In the genomic region with DNA sequence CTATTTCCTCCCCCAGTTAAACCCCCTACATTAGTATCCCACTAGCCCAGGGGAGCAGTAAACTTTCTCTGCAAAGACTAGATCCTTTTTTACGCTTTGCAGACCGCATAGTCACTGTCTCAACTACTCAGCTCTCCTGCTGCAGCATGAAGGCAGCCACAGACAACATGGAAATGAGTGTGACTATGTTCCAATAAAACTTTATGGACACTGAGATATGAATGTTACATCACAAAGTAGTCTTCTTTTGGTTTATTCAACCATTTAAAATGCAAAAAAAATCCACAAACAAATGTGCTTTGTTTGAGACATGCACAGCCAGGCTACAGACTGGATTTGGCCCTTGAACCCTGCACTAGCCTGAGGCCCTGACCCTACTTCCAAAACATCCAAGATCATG, we compare ENCODE assay signal across 15 cellular contexts. TPM values are rescaled to one million over a fixed set of nuclear protein-coding genes. Genes with fewer than 3 reads are reported as not detected.
DNase-seq lines count a peak whose midpoint lies in the region; ATAC-seq and TF ChIP-seq lines count a peak whose summit lies in the region.
"Had no signal": no experiment of that assay in that cellular context is flagged by ENCODE, and none has a peak within 500 bp of the region (broad histone marks: within the 10 kb centered on the region; RNA-seq: fewer than 3 reads in every experiment).

No MANE protein-coding gene starts in this region.

- no peak overlapping the region for H3K27ac ChIP-seq in CD4-positive, alpha-beta T cell (ENCODE audit: low read depth, low read length)
- H3K27ac ChIP-seq in neural progenitor cell (no peak overlapping the region), mesendoderm (ENCODE audit: low read depth, low read length) (no peak overlapping the region)

- intact Hi-C loops in CD4-positive, alpha-beta T cell (cut with DNase I, micrococcal nuclease) = loop anchor here (5.0 to 10.0 kb wide), 5 partner anchors 256 to 1516 kb away; a partner anchor contains a TSS
- intact Hi-C loops in dendritic cell treated with granulocyte-macrophage colony-stimulating factor and Interleukin-4, amounts not matched to agents 40 ng/mL and 50 ng/mL, for 4 days (cut with micrococcal nuclease) = loop anchor here (10.0 kb wide), 1 partner anchor 366 kb away; a partner anchor contains a TSS

- H3K4me3 Mint-ChIP-seq in CD4-positive, alpha-beta T cell = peak overlapping the region; percentile 99
- H3K4me3 Mint-ChIP-seq in dendritic cell treated with granulocyte-macrophage colony-stimulating factor and Interleukin-4, amounts not matched to agents 40 ng/mL and 50 ng/mL, for 4 days = peak overlapping the region; percentile 94
- peak overlapping the region; percentile 64 for H3K4me3 Mint-ChIP-seq in neural progenitor cell

- ATAC-seq in CD4-positive, alpha-beta T cell (ENCODE audit: poor library complexity) = no peak
- no peak for ATAC-seq in GM18873 (IDR thresholded peaks at IDR 0.05; ENCODE audit: low FRiP score, unreplicated experiment)
- no peak for ATAC-seq in HG02870 (IDR thresholded peaks at IDR 0.05; ENCODE audit: unreplicated experiment)

- no peak overlapping the region for H4K5ac ChIP-seq in mesendoderm (ENCODE audit: low read length)

- no peak overlapping the region for H2AFZ ChIP-seq in neural progenitor cell (replicated peaks)

- H2BK120ac ChIP-seq in mesendoderm (ENCODE audit: low read depth, low read length) = no peak overlapping the region

- CTCF ChIA-PET in CD4-positive, alpha-beta T cell (lab: Charles Lee) = interaction anchor here (1.1 kb wide), 1 partner anchor 99 kb away, joined by 3 read pairs; no protein-coding TSS in a partner anchor

- H3K27me3 ChIP-seq in CD4-positive, alpha-beta T cell (ENCODE audit: control insufficient read depth, insufficient read depth, low read length) = no peaks in the 10 kb centered on the region
- H3K27me3 ChIP-seq in neural progenitor cell = no peaks in the 10 kb centered on the region
- H3K27me3 ChIP-seq in mesendoderm (ENCODE audit: insufficient read depth, low read length, poor library complexity) = no peaks in the 10 kb centered on the region

- H2BK15ac ChIP-seq in mesendoderm (replicated peaks; ENCODE audit: low read depth) = no peak overlapping the region

- H3K4me1 Mint-ChIP-seq in CD4-positive, alpha-beta T cell (ENCODE audit: low read depth) = peaks cover 60% of the 10 kb centered on the region
- peaks cover 61% of the 10 kb centered on the region for H3K4me1 Mint-ChIP-seq in dendritic cell treated with granulocyte-macrophage colony-stimulating factor and Interleukin-4, amounts not matched to agents 40 ng/mL and 50 ng/mL, for 4 days (ENCODE audit: low read depth)
- peaks cover 39% of the 10 kb centered on the region for H3K4me1 Mint-ChIP-seq in neural progenitor cell

- H3K4me3 ChIP-seq in NB4 (ENCODE audit: low read depth, low read length) (peak overlapping the region; percentile 91), neural progenitor cell (no peak overlapping the region), mesendoderm (ENCODE audit: low read length) (no peak overlapping the region)

- POLR2A ChIA-PET in CD4-positive, alpha-beta T cell (lab: Charles Lee) = no interaction called here

- no peak overlapping the region for H2AK5ac ChIP-seq in mesendoderm (ENCODE audit: low read length)

- H3K56ac ChIP-seq in mesendoderm (ENCODE audit: low read length) = no peak overlapping the region

- no peak overlapping the region for H3K18ac ChIP-seq in mesendoderm (ENCODE audit: low read length)

- no peaks in the 10 kb centered on the region for H3K27me3 Mint-ChIP-seq in CD4-positive, alpha-beta T cell
- H3K27me3 Mint-ChIP-seq in dendritic cell treated with granulocyte-macrophage colony-stimulating factor and Interleukin-4, amounts not matched to agents 40 ng/mL and 50 ng/mL, for 4 days = no peaks in the 10 kb centered on the region
- peaks cover 9% of the 10 kb centered on the region for H3K27me3 Mint-ChIP-seq in neural progenitor cell (ENCODE audit: insufficient read depth, low read depth)

- no peak overlapping the region for H3K4ac ChIP-seq in mesendoderm (ENCODE audit: low read depth, low read length)

- no peaks in the 10 kb centered on the region for H3K9me3 Mint-ChIP-seq in CD4-positive, alpha-beta T cell
- H3K9me3 Mint-ChIP-seq in dendritic cell treated with granulocyte-macrophage colony-stimulating factor and Interleukin-4, amounts not matched to agents 40 ng/mL and 50 ng/mL, for 4 days = no peaks in the 10 kb centered on the region
- no peaks in the 10 kb centered on the region for H3K9me3 Mint-ChIP-seq in neural progenitor cell

- H3K79me2 ChIP-seq in neural progenitor cell (ENCODE audit: low read depth) = peaks cover 42% of the 10 kb centered on the region
- peaks cover 23% of the 10 kb centered on the region for H3K79me2 ChIP-seq in mesendoderm (ENCODE audit: control insufficient read depth, insufficient read depth, low read length)

- peaks cover 24% of the 10 kb centered on the region for H3K79me1 ChIP-seq in mesendoderm (ENCODE audit: low read length)

- peak overlapping the region; percentile 98 for H3K27ac Mint-ChIP-seq in CD4-positive, alpha-beta T cell
- peak overlapping the region; percentile 100 for H3K27ac Mint-ChIP-seq in dendritic cell treated with granulocyte-macrophage colony-stimulating factor and Interleukin-4, amounts not matched to agents 40 ng/mL and 50 ng/mL, for 4 days
- no peak overlapping the region for H3K27ac Mint-ChIP-seq in neural progenitor cell

- H4K8ac ChIP-seq in mesendoderm (ENCODE audit: low read depth, low read length) = no peak overlapping the region

- DNase-seq in CD4-positive, alpha-beta T cell = no peak
- peak; percentile 68 for DNase-seq in NB4 (ENCODE audit: low read depth)
- DNase-seq in neural progenitor cell (ENCODE audit: low spot score) = no peak
- DNase-seq in NOMO-1 treated with dmso at 0.1 percent for 144 hours (lab: John Stamatoyannopoulos, UW; ENCODE audit: unreplicated experiment) = no peak
- no peak for DNase-seq in mesendoderm
- DNase-seq: activated effector memory CD4-positive, alpha-beta T cell treated with Interleukin-2 at 50 U/mL for 16 hours; cortex of kidney; hippocampal formation; NCI-H526; SW 1271 had no signal

- no peak overlapping the region for H2BK5ac ChIP-seq in mesendoderm (ENCODE audit: low read length)

- H3K9ac ChIP-seq in neural progenitor cell (no peak overlapping the region), mesendoderm (ENCODE audit: low read length) (no peak overlapping the region)

- H3K36me3 ChIP-seq in neural progenitor cell = no peaks in the 10 kb centered on the region
- H3K36me3 ChIP-seq in mesendoderm (ENCODE audit: control insufficient read depth, insufficient read depth, low read length) = no peaks in the 10 kb centered on the region

- H4K20me1 ChIP-seq in neural progenitor cell (ENCODE audit: low read depth) = no peaks in the 10 kb centered on the region

- no peaks in the 10 kb centered on the region for H3K9me3 ChIP-seq in CD4-positive, alpha-beta T cell (ENCODE audit: control insufficient read depth, low read length)
- no peaks in the 10 kb centered on the region for H3K9me3 ChIP-seq in neural progenitor cell (ENCODE audit: low read depth)

- no peak overlapping the region for H3K23ac ChIP-seq in mesendoderm (ENCODE audit: low read length)

- H3F3A ChIP-seq in neural progenitor cell (ENCODE audit: low read depth) = peaks cover 22% of the 10 kb centered on the region

- no peak for TF ChIP-seq POLR2A in NB4 (IDR thresholded peaks at IDR 0.05; ENCODE audit: extremely low read depth, insufficient read length)

- H3K4me2 ChIP-seq in neural progenitor cell (no peak overlapping the region), mesendoderm (ENCODE audit: low read length) (no peak overlapping the region)

- H3K36me3 Mint-ChIP-seq in CD4-positive, alpha-beta T cell (ENCODE audit: low read depth) = peaks cover 51% of the 10 kb centered on the region
- H3K36me3 Mint-ChIP-seq in dendritic cell treated with granulocyte-macrophage colony-stimulating factor and Interleukin-4, amounts not matched to agents 40 ng/mL and 50 ng/mL, for 4 days (ENCODE audit: low read depth) = peaks cover 89% of the 10 kb centered on the region
- H3K36me3 Mint-ChIP-seq in neural progenitor cell = no peaks in the 10 kb centered on the region

- H3K4me1 ChIP-seq in neural progenitor cell (peaks cover 18% of the 10 kb centered on the region), mesendoderm (ENCODE audit: control insufficient read depth, low read depth, low read length) (peaks cover 6% of the 10 kb centered on the region)

- WGBS in mesendoderm (ENCODE audit: extremely low coverage, insufficient coverage, low lambda C conversion rate) = no CpG with 5 or more reads among the region's 2 CpGs

- no peak for TF ChIP-seq CTCF in CD4-positive, alpha-beta T cell (IDR thresholded peaks at IDR 0.05)
- no peak for TF ChIP-seq CTCF in NB4 (IDR thresholded peaks at IDR 0.05; ENCODE audit: low read depth, low read length)
- no peak for TF ChIP-seq CTCF in neural progenitor cell (IDR thresholded peaks at IDR 0.05)

RNA-seq across cellular contexts. Expression of a gene that starts 1.9 kb away (rescaled TPM):
- 10 to 100 TPM; 96.8 to 98.9 TPM for total RNA-seq in CD4-positive, alpha-beta T cell
- 104 and 137 TPM in 2 replicates for total RNA-seq in neural progenitor cell (ENCODE audit: low replicate concordance)
- polyA plus RNA-seq in mesendoderm (2013, experiment 1 of 2) = 250 TPM
- polyA plus RNA-seq in mesendoderm (2013, experiment 2 of 2) = 245 TPM

RNA-seq across cellular contexts. Expression of a gene that starts 12.3 kb away (rescaled TPM):
- total RNA-seq in CD4-positive, alpha-beta T cell = not detected
- 3.8 and 5.3 TPM in 2 replicates for total RNA-seq in neural progenitor cell (ENCODE audit: low replicate concordance)
- 0.87 TPM for polyA plus RNA-seq in mesendoderm (2013, experiment 1 of 2)
- polyA plus RNA-seq in mesendoderm (2013, experiment 2 of 2) = 1.1 TPM
- total RNA-seq: LHCN-M2, mononuclear cell had no signal

RNA-seq across cellular contexts. Expression of a gene that starts 14.7 kb away (rescaled TPM):
- not detected for total RNA-seq in CD4-positive, alpha-beta T cell
- 0.21 and 0.40 TPM in 2 replicates for total RNA-seq in neural progenitor cell (ENCODE audit: low replicate concordance)
- 0.95 TPM for polyA plus RNA-seq in mesendoderm (2013, experiment 1 of 2)
- polyA plus RNA-seq in mesendoderm (2013, experiment 2 of 2) = 0.87 TPM
- total RNA-seq: LHCN-M2 had no signal

RNA-seq across cellular contexts. Expression of a gene that starts 25.3 kb away (rescaled TPM):
- total RNA-seq in CD4-positive, alpha-beta T cell = 1 to 10 TPM; 2.3 to 2.4 TPM
- total RNA-seq in neural progenitor cell (ENCODE audit: low replicate concordance) = 1.4 TPM in 1 of 2 replicates, not detected in the other
- 5.8 TPM for polyA plus RNA-seq in mesendoderm (2013, experiment 1 of 2)
- 5.3 TPM for polyA plus RNA-seq in mesendoderm (2013, experiment 2 of 2)

RNA-seq across cellular contexts. Expression of a gene that starts 33.4 kb away (rescaled TPM):
- 1 to 10 TPM; 1.1 to 1.4 TPM for total RNA-seq in CD4-positive, alpha-beta T cell
- total RNA-seq in neural progenitor cell (ENCODE audit: low replicate concordance) = not detected in 2 replicates
- 0.06 TPM for polyA plus RNA-seq in mesendoderm (2013, experiment 1 of 2)
- 0.03 TPM for polyA plus RNA-seq in mesendoderm (2013, experiment 2 of 2)
